In genomic region chr13:28579334-28579733, GRCh38 we compare ENCODE assay signal across 1 cellular context.
TF ChIP-seq lines count a peak whose summit lies in the region.

No MANE protein-coding gene starts in this region.

TF ChIP-seq in IMR-90, 13 proteins besides CTCF, POLR2A, EP300 and RAD21:
- TF ChIP-seq ELK1 (IDR thresholded peaks at IDR 0.05; ENCODE audit: borderline replicate concordance, low read depth, low read length), result no peak
- TF ChIP-seq MAFK (IDR thresholded peaks at IDR 0.05; ENCODE audit: low read depth, low read length), result no peak
- no peak for TF ChIP-seq USF2 (IDR thresholded peaks at IDR 0.05; ENCODE audit: low read depth, low read length)
- TF ChIP-seq NFE2L2 (IDR thresholded peaks at IDR 0.05; ENCODE audit: low read depth, low read length), result no peak
- TF ChIP-seq SMC3 (IDR thresholded peaks at IDR 0.05; ENCODE audit: low read depth, low read length), result no peak
- TF ChIP-seq FOS (IDR thresholded peaks at IDR 0.05; ENCODE audit: low read depth, low read length), result no peak
- no peak for TF ChIP-seq CEBPB (IDR thresholded peaks at IDR 0.05; ENCODE audit: low read depth, low read length)
- TF ChIP-seq RCOR1 (IDR thresholded peaks at IDR 0.05; ENCODE audit: insufficient replicate concordance, low read length), result no peak
- TF ChIP-seq RFX5 (IDR thresholded peaks at IDR 0.05; ENCODE audit: low read depth, low read length), result no peak
